8 cellular contexts compared by ENCODE assay signal in the genomic region with DNA sequence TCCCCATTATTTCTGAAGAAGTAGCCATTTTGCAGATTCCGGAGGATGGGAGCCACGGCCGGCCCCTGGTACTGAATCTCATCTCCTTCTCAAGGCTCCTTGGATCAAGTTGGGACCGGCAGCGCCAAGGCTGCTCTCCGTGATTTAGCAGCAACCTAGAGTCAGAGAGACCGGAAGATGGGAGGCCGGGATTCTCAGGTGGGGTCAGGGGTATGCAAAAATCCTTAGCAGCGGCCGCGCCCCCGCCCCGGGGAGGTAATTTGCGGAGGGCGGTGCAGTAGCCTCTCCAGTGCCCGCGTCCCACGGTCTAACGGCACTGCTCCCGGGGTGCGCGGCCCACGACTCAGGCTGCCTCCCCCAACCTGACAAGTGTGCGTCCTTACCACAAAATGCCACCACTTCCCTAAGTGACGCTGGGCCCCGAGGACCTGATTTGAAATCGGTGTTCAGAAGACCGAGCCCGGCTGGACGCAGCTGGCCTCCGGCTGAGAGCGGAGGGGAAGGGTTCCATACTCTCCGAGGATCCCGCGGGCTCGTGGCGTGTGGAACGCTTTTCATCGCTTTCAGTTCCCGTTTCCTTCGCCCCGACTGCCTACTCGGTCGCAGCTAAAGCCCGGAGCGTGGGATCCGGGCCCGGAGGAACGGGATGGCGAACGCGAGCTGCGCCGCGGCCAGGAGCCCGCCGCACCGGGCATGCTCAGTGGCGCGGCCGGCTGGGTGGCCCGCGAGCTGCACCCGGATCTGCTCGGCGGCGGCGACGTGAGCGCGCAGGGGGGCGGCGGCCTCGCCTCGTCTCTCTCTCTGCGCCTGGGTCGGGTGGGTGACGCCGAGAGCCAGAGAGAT. TPM values are rescaled to one million over a fixed set of nuclear protein-coding genes. Genes with fewer than 3 reads are reported as not detected.
A peak's percentile ranks its signal among the peaks of the same experiment; 100 is the strongest.
DNase-seq lines count a peak whose midpoint lies in the region; TF ChIP-seq lines count a peak whose summit lies in the region.

A gene with protein sequence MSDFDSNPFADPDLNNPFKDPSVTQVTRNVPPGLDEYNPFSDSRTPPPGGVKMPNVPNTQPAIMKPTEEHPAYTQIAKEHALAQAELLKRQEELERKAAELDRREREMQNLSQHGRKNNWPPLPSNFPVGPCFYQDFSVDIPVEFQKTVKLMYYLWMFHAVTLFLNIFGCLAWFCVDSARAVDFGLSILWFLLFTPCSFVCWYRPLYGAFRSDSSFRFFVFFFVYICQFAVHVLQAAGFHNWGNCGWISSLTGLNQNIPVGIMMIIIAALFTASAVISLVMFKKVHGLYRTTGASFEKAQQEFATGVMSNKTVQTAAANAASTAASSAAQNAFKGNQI (plus strand): TSS at position 787 of the 843 bp plus-strand sequence. CDS start 55 bp downstream, at position 842.

- H2BK120ac ChIP-seq in neuronal stem cell (ENCODE audit: low read depth, low read length): peak within 1 kb of the TSS; percentile 94

- in situ Hi-C loops in HAP-1 (cut with MboI; ENCODE audit: low sequenced_read_pairs): loop anchor here (5.0 kb wide), 1 partner anchor 63 kb away; no protein-coding TSS in a partner anchor

- peak within 1 kb of the TSS; percentile 97 for H4K8ac ChIP-seq in neuronal stem cell (ENCODE audit: low read depth, low read length)

- peak within 1 kb of the TSS; percentile 98 for H3K14ac ChIP-seq in neuronal stem cell (ENCODE audit: low read length)

- H3K27ac ChIP-seq in neuronal stem cell (replicated peaks; ENCODE audit: low read length): peak within 1 kb of the TSS; percentile 94

- H3K9ac ChIP-seq in neuronal stem cell (ENCODE audit: low read depth, low read length, poor library complexity): peak within 1 kb of the TSS; percentile 97

- H3K36me3 ChIP-seq in HAP-1 (replicated peaks) (no peaks in the 10 kb centered on the region), MG63 (peaks cover 6% of the 10 kb centered on the region), neuronal stem cell (replicated peaks in 1 of 2; ENCODE audit: control insufficient read depth in 2 of 2, insufficient read depth in 2 of 2, low read length in 2 of 2) (peaks cover 0 to 13% of the 10 kb centered on the region in 2 donors)

- H2AK5ac ChIP-seq in neuronal stem cell (ENCODE audit: low read depth, low read length): peak within 1 kb of the TSS; percentile 90

- H3K4ac ChIP-seq in neuronal stem cell (ENCODE audit: low read length): peak within 1 kb of the TSS; percentile 26

- H3K4me3 ChIP-seq in HAP-1: peak within 1 kb of the TSS; percentile 92
- peak within 1 kb of the TSS; percentile 98 for H3K4me3 ChIP-seq in MG63
- H3K4me3 ChIP-seq in neuronal stem cell (ENCODE audit: low read length in 2 of 2): peak within 1 kb of the TSS; percentile 71 to 97

- peaks cover 3% of the 10 kb centered on the region for H3K79me1 ChIP-seq in neuronal stem cell (ENCODE audit: low read depth, low read length)

- H3K27me3 ChIP-seq in HAP-1 (ENCODE audit: low read depth) (no peaks in the 10 kb centered on the region), MG63 (no peaks in the 10 kb centered on the region), neuronal stem cell (ENCODE audit: control insufficient read depth in 3 of 3, insufficient read depth in 3 of 3, low read depth in 1 of 3, low read length in 3 of 3) (no peaks in the 10 kb centered on the region)

- H2BK5ac ChIP-seq in neuronal stem cell (ENCODE audit: low read length): peak within 1 kb of the TSS; percentile 98

- peak within 1 kb of the TSS; percentile 94 for H2AFZ ChIP-seq in neuronal stem cell (ENCODE audit: low read length)

- peak within 1 kb of the TSS; percentile 100 for H3K18ac ChIP-seq in neuronal stem cell (ENCODE audit: low read length)

- H3K4me2 ChIP-seq in neuronal stem cell (ENCODE audit: insufficient read depth, low read length, poor library complexity, severe bottlenecking): peak within 1 kb of the TSS; percentile 77

- H4K91ac ChIP-seq in neuronal stem cell (ENCODE audit: low read depth, low read length, poor library complexity): no peak within 1 kb of the TSS

- DNase-seq in GF-D8 (lab: John Stamatoyannopoulos, UW) (peak; percentile 49), HAP-1 (ENCODE audit: low spot score in 2 of 2) (peak; percentile 89 to 92), MG63 (peak; percentile 87), SIG-M5 treated with dmso at 0.1 percent for 504 hours (lab: John Stamatoyannopoulos, UW; ENCODE audit: unreplicated experiment) (peak; percentile 95), foreskin melanocyte (peak; percentile 90), neuronal stem cell (ENCODE audit: low spot score) (peak; percentile 96)
- DNase-seq in activated gamma-delta T cell treated with anti-CD3 and anti-CD28 coated beads, Interleukin-2, amount 50 U/mL, for 16 hours (ENCODE audit: low read depth): peak; percentile 86

- no CpG with 5 or more reads among the region's 79 CpGs for WGBS in neuronal stem cell (ENCODE audit: extremely low coverage in 2 of 2, insufficient read length in 2 of 2, insufficient replicate concordance in 1 of 2), 2 donors

- peak within 1 kb of the TSS; percentile 88 for H2BK12ac ChIP-seq in neuronal stem cell (ENCODE audit: low read length)

- no peaks in the 10 kb centered on the region for H3K9me3 ChIP-seq in HAP-1
- H3K9me3 ChIP-seq in MG63: no peaks in the 10 kb centered on the region
- H3K9me3 ChIP-seq in neuronal stem cell (replicated peaks in 1 of 2; ENCODE audit: control insufficient read depth in 2 of 2, insufficient read depth in 1 of 2, low read depth in 1 of 2, low read length in 2 of 2): no peaks in the 10 kb centered on the region

- no peak for TF ChIP-seq CTCF in subcutaneous adipose tissue (IDR thresholded peaks at IDR 0.05; ENCODE audit: low read depth)

- H2BK15ac ChIP-seq in neuronal stem cell (ENCODE audit: low read length): peak within 1 kb of the TSS; percentile 100

- H3K23ac ChIP-seq in neuronal stem cell (ENCODE audit: low read depth, low read length, poor library complexity): peak within 1 kb of the TSS; percentile 99

- H3K4me1 ChIP-seq in HAP-1: peaks cover 40% of the 10 kb centered on the region
- peaks cover 0 to 5% of the 10 kb centered on the region in 2 donors for H3K4me1 ChIP-seq in neuronal stem cell (ENCODE audit: control insufficient read depth in 2 of 2, insufficient read depth in 1 of 2, low read depth in 1 of 2, low read length in 2 of 2)

RNA-seq across cellular contexts. Expression of the gene that starts here (rescaled TPM):
- 20.2 and 31.8 TPM in 2 replicates for total RNA-seq in MG63 (2014; rRNA removed; shearing (Covaris generic); ENCODE audit: low replicate concordance)
- polyA plus RNA-seq in neuronal stem cell (2013, experiment 1 of 2): 28.2 TPM
- polyA plus RNA-seq in neuronal stem cell (2013, experiment 2 of 2): 29.4 TPM
- total RNA-seq in subcutaneous adipose tissue: 10 to 100 TPM; 27.5 to 41.3 (median 34.0) TPM

Comparison
In these comparisons a context has a peak if more than half of its experiments do, and no peak if none do; other contexts are left out.
1. Peak in every context shown above with its lines: DNase-seq, H3K4me3 ChIP-seq and H3K27ac ChIP-seq.